Comparison of ENCODE assay signal across 12 cellular contexts in genomic region chr17:20633268-20634059, GRCh38. TPM values are rescaled to one million over a fixed set of nuclear protein-coding genes. Genes with fewer than 3 reads are reported as not detected.
"Had no signal": no experiment of that assay in that cellular context is flagged by ENCODE, and none has a peak within 500 bp of the region (broad histone marks: within the 10 kb centered on the region; RNA-seq: fewer than 3 reads in every experiment).

No MANE protein-coding gene starts in this region.

RNA-seq across cellular contexts. Expression of gene CDRT15L2, which starts 53.9 kb away (rescaled TPM):
- total RNA-seq: OCI-LY7, PC-3, PC-9, Peyer's patch, Right ventricle myocardium inferior, Right ventricle myocardium superior, RPMI7951, SJCRH30, SJSA1, SK-MEL-5, T-cell had no signal
- polyA plus RNA-seq: SK-N-SH had no signal
